1 cellular context compared by ENCODE assay signal in the genomic region with DNA sequence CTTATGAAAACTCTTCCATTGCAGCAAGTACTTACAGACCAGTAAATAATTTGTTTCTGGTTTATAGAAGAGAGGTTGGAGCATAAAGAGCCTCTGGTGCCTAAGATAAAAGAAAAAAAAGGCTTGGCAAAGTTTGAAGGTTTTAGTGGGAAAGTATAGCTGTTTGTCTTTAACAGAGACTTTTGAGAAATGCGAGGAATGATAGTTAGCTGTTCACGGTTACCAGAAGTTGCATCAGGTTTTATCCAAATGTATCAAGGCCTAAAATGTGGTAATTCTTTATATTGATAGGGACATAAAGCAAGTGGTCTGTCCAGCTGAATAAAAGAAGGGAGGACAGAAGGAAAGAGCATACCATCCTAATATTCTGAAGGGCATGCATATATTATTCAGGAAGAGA.
TF ChIP-seq lines count a peak whose summit lies in the region.

No MANE protein-coding gene starts in this region.

TF ChIP-seq in A549, 52 proteins besides CTCF, POLR2A, EP300 and RAD21 (continued from another document):
- no peak for TF ChIP-seq REST (IDR thresholded peaks at IDR 0.05)
- TF ChIP-seq JUNB (IDR thresholded peaks at IDR 0.05), result no peak
